ENCODE assay signal across 22 cellular contexts in the genomic region with DNA sequence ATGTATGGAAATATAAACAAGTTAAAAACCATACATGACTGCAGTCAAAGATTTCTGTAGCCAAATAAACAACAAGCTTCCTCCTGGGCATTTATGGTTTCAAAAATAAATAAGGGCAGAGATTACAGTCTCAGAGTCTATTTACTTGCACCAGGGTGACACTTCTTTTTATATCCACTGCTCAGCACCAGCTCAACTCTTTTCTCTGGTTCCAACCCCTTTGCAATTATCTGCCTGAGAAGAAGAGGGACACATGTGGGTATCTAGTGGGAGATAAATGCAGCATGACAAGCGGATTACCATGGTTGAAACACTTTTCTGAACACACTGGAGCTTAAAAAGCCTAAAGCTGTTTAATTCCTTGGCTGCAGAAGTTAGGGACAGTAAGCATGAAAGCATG.
"Had no signal": no experiment of that assay in that cellular context is flagged by ENCODE, and none has a peak within 500 bp of the region (broad histone marks: within the 10 kb centered on the region; RNA-seq: fewer than 3 reads in every experiment).

No MANE protein-coding gene starts in this region.

- H3K4me1 Mint-ChIP-seq: activated B cell treated with CpG ODN at 0.5 μM for 24 hours; activated CD4-positive, alpha-beta T cell treated with anti-CD3 and anti-CD28 coated beads for 36 hours; immature natural killer cell; memory B cell had no signal

- H3K9me3 ChIP-seq: testis, vagina had no signal

- H3K27me3 Mint-ChIP-seq: activated B cell treated with CpG ODN at 0.5 μM for 24 hours; activated CD4-positive, alpha-beta T cell treated with anti-CD3 and anti-CD28 coated beads for 36 hours; activated naive CD8-positive, alpha-beta T cell; memory B cell had no signal

- H3K4me1 ChIP-seq: testis, vagina had no signal

- H3K4me3 ChIP-seq: coronary artery, testis, vagina had no signal

- H3K27me3 ChIP-seq: testis, vagina had no signal

- H3K27ac Mint-ChIP-seq: activated B cell treated with CpG ODN at 0.5 μM for 24 hours; activated CD4-positive, alpha-beta T cell treated with anti-CD3 and anti-CD28 coated beads for 36 hours; activated naive CD8-positive, alpha-beta T cell; activated T-helper 2 cell treated with anti-CD3 and anti-CD28 coated beads, Interferon-gamma antibody, Interleukin-2, Interleukin-4, amounts not matched to agents 10 μg/mL and 5 μg/mL and 100 μg/mL, durations not matched to agents 14 hours and 24 hours and 36 hours; immature natural killer cell; memory B cell; type B pancreatic cell had no signal

- H3K4me3 Mint-ChIP-seq: activated B cell treated with CpG ODN at 0.5 μM for 24 hours; activated CD4-positive, alpha-beta T cell treated with anti-CD3 and anti-CD28 coated beads for 36 hours; activated naive CD8-positive, alpha-beta T cell; activated T-cell treated with anti-CD3 and anti-CD28 coated beads, Interleukin-2, amount 50 U/mL, for 4 hours; immature natural killer cell; memory B cell; type B pancreatic cell had no signal

- H3K9me3 Mint-ChIP-seq: type B pancreatic cell had no signal

- H3K27ac ChIP-seq: coronary artery, testis, vagina had no signal

- DNase-seq: activated B cell treated with CpG ODN at 0.5 μM for 24 hours; activated CD4-positive, alpha-beta T cell treated with anti-CD3 and anti-CD28 coated beads for 36 hours; activated CD4-positive, alpha-beta T cell treated with anti-CD3 and anti-CD28 coated beads, Interleukin-2, amount 50 U/mL, for 4 hours; activated CD8-positive, alpha-beta memory T cell treated with anti-CD3 and anti-CD28 coated beads, Interleukin-2, amount 50 U/mL, for 48 hours; activated naive CD4-positive, alpha-beta T cell; activated T-cell treated with anti-CD3 and anti-CD28 coated beads, Interleukin-2, amount 50 U/mL, for 4 hours; cerebellar nuclear complex; erythroblast; foreskin fibroblast; immature natural killer cell; kidney glomerular epithelial cell; occipital lobe; stimulated activated CD4-positive, alpha-beta T cell treated with anti-CD3 and anti-CD28 coated beads, Interleukin-4, amount 100 ng/mL, for 1 hour; stimulated activated naive CD4-positive, alpha-beta T cell; T-helper 9 cell; testis had no signal

- H3K36me3 Mint-ChIP-seq: activated naive CD8-positive, alpha-beta T cell; immature natural killer cell; memory B cell; type B pancreatic cell had no signal

- H3K36me3 ChIP-seq: vagina had no signal

- ATAC-seq: activated CD4-positive, alpha-beta T cell treated with anti-CD3 and anti-CD28 coated beads for 36 hours; activated T-cell treated with anti-CD3 and anti-CD28 coated beads, Interleukin-2, amount 50 U/mL, for 4 hours had no signal
